In the genomic region with DNA sequence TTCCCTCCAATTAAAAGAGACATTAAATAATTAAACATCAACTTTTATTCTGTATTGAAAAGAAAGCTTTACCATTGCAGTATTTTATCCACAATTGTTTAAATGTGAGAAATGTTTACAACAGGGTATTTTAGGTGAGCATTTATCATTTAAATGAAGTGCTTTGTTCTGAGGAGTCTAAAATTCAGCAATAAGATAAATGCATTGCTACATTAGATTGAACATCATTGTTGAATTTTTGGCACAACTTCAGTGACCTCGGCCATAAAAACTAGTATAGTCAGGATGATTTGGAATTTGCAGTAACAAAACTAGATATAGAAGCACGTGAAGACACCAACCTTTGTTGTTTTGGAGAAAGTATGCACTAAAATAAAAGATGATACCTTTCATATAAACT, we compare ENCODE assay signal across 16 cellular contexts.
DNase-seq lines count a peak whose midpoint lies in the region; ATAC-seq and TF ChIP-seq lines count a peak whose summit lies in the region.
"Had no signal": no experiment of that assay in that cellular context is flagged by ENCODE, and none has a peak within 500 bp of the region (broad histone marks: within the 10 kb centered on the region; RNA-seq: fewer than 3 reads in every experiment).

No MANE protein-coding gene starts in this region.

- no peaks in the 10 kb centered on the region for H3K27me3 Mint-ChIP-seq in chondrocyte (ENCODE audit: low read depth)
- H3K27me3 Mint-ChIP-seq: B cell had no signal

- H3K9me3 ChIP-seq in right cardiac atrium (ENCODE audit: control insufficient read depth, low read length) = no peaks in the 10 kb centered on the region
- no peaks in the 10 kb centered on the region for H3K9me3 ChIP-seq in mesenchymal stem cell (ENCODE audit: control insufficient read depth, low read length)
- no peaks in the 10 kb centered on the region for H3K9me3 ChIP-seq in uterus

- H3K4me1 Mint-ChIP-seq in chondrocyte (ENCODE audit: low read depth) = peaks cover 56% of the 10 kb centered on the region
- H3K4me1 Mint-ChIP-seq: B cell had no signal

- no peak overlapping the region for H2BK120ac ChIP-seq in mesenchymal stem cell (ENCODE audit: low read depth, low read length)

- 14% methylated on average over 2 of the region's 2 CpGs for WGBS in right cardiac atrium
- 100% methylated on average over 1 of the region's 2 CpGs for WGBS in mesenchymal stem cell

- H3K9ac ChIP-seq in mesenchymal stem cell (ENCODE audit: low read length) = peak overlapping the region; percentile 90

- H3K4me1 ChIP-seq in right cardiac atrium (ENCODE audit: control insufficient read depth, insufficient read depth, low read length) (peaks cover 3% of the 10 kb centered on the region), mesenchymal stem cell (ENCODE audit: control insufficient read depth, insufficient read depth, low read depth, low read length) (no peaks in the 10 kb centered on the region), uterus (peaks cover 0 to 11% of the 10 kb centered on the region in 2 donors)

- no peak overlapping the region for H2BK12ac ChIP-seq in mesenchymal stem cell (ENCODE audit: low read length in 2 of 2)

- no peak overlapping the region for H3K23ac ChIP-seq in mesenchymal stem cell (ENCODE audit: low read length in 2 of 2)

- peak overlapping the region; percentile 17 for H3K27ac Mint-ChIP-seq in chondrocyte (ENCODE audit: unreplicated experiment)
- H3K27ac Mint-ChIP-seq: B cell; T-helper 2 cell treated with Interferon-gamma antibody and Interleukin-4, amounts not matched to agents 5 μg/mL and 100 μg/mL, for 36 hours had no signal

- no peak overlapping the region for H4K91ac ChIP-seq in mesenchymal stem cell (ENCODE audit: low read length)

- no peaks in the 10 kb centered on the region for H3K9me3 Mint-ChIP-seq in chondrocyte (ENCODE audit: low read depth)

- H2BK15ac ChIP-seq in mesenchymal stem cell (ENCODE audit: low read depth, poor library complexity, severe bottlenecking) = no peak overlapping the region

- H4K8ac ChIP-seq in mesenchymal stem cell (ENCODE audit: low read length) = no peak overlapping the region

- H3K18ac ChIP-seq in mesenchymal stem cell (ENCODE audit: low read depth in 1 of 2, low read length in 2 of 2) = no peak overlapping the region

- no peak overlapping the region for H3K14ac ChIP-seq in mesenchymal stem cell (ENCODE audit: low read length in 2 of 2)

- peak overlapping the region; percentile 50 for H3K4me3 ChIP-seq in right cardiac atrium (ENCODE audit: low read length)
- peak overlapping the region in 1 of 2 experiments; percentile 77 for H3K4me3 ChIP-seq in mesenchymal stem cell (ENCODE audit: insufficient read depth in 1 of 2, low read depth in 1 of 2, low read length in 2 of 2)
- peak overlapping the region; percentile 33 to 39 for H3K4me3 ChIP-seq in uterus

- intact Hi-C loops in right cardiac atrium (cut with DNase I) (loop anchor here in 2 of 4 donors (5.0 to 10.0 kb wide), 2 partner anchors 112 to 115 kb away; no protein-coding TSS in a partner anchor), left cardiac atrium (cut with DNase I) (no loop called here), uterus (cut with DNase I; ENCODE audit: low total_unique reads) (no loop called here)

- no peak for TF ChIP-seq CTCF in chondrocyte (IDR thresholded peaks at IDR 0.05)
- TF ChIP-seq CTCF in uterus (IDR thresholded peaks at IDR 0.05) = no peak

- ATAC-seq in right cardiac atrium (no peak), left cardiac atrium (no peak), HG02885 (IDR thresholded peaks at IDR 0.05; ENCODE audit: poor library complexity, unreplicated experiment) (no peak)

- DNase-seq in right cardiac atrium = no peak
- DNase-seq in left cardiac atrium = no peak
- DNase-seq in chondrocyte (ENCODE audit: low spot score) = no peak
- no peak for DNase-seq in mesenchymal stem cell
- no peak for DNase-seq in uterus
- DNase-seq in Kasumi-1 (lab: John Stamatoyannopoulos, UW) = no peak
- no peak for DNase-seq in NCI-H774 (lab: John Stamatoyannopoulos, UW)
- DNase-seq: activated CD4-positive, alpha-beta T cell treated with anti-CD3 and anti-CD28 coated beads, Interleukin-2, amount 50 U/mL, for 1 hour; IMR-90; NCI-H1436 treated with DMSO at 0.1 percent for 48 hours; NCI-H526; posterior cingulate gyrus; stimulated activated CD4-positive, alpha-beta T cell treated with anti-CD3 and anti-CD28 coated beads, Interleukin-4, amount 100 ng/mL, for 1 hour had no signal

- H2AK5ac ChIP-seq in mesenchymal stem cell (ENCODE audit: low read length, severe bottlenecking) = no peak overlapping the region

- no peak overlapping the region for H3K4ac ChIP-seq in mesenchymal stem cell (ENCODE audit: low read depth in 1 of 2, low read length in 2 of 2)

- H3K36me3 Mint-ChIP-seq in chondrocyte (ENCODE audit: low read depth) = no peaks in the 10 kb centered on the region

- H3K36me3 ChIP-seq in mesenchymal stem cell (ENCODE audit: control insufficient read depth in 1 of 2, insufficient read depth in 2 of 2, low read depth in 1 of 2, low read length in 2 of 2) (no peaks in the 10 kb centered on the region), uterus (no peaks in the 10 kb centered on the region)

- no peak overlapping the region for H2BK5ac ChIP-seq in mesenchymal stem cell (ENCODE audit: low read depth, low read length, poor library complexity, severe bottlenecking)

- no peak for TF ChIP-seq POLR2A in uterus (IDR thresholded peaks at IDR 0.05)

- no peak overlapping the region for H2AFZ ChIP-seq in mesenchymal stem cell (ENCODE audit: low read depth, low read length)

- H3K79me1 ChIP-seq in mesenchymal stem cell (replicated peaks; ENCODE audit: low read length, poor library complexity, severe bottlenecking) = peaks cover 13% of the 10 kb centered on the region

- no peak overlapping the region for H3K4me2 ChIP-seq in mesenchymal stem cell (ENCODE audit: low read length, poor library complexity, severe bottlenecking)

- no peak overlapping the region for H3K27ac ChIP-seq in right cardiac atrium (ENCODE audit: low read length)
- H3K27ac ChIP-seq in mesenchymal stem cell (ENCODE audit: low read length, poor library complexity, severe bottlenecking) = no peak overlapping the region
- peak overlapping the region; percentile 81 to 96 for H3K27ac ChIP-seq in uterus

- H3K4me3 Mint-ChIP-seq in chondrocyte (ENCODE audit: unreplicated experiment) = no peak overlapping the region
- H3K4me3 Mint-ChIP-seq: B cell; T-helper 2 cell treated with Interferon-gamma antibody and Interleukin-4, amounts not matched to agents 5 μg/mL and 100 μg/mL, for 36 hours had no signal

- H3K27me3 ChIP-seq in right cardiac atrium (ENCODE audit: control insufficient read depth, insufficient read depth) (no peaks in the 10 kb centered on the region), mesenchymal stem cell (ENCODE audit: control insufficient read depth in 1 of 2, insufficient read depth in 1 of 2, low read length in 2 of 2) (no peaks in the 10 kb centered on the region), uterus (no peaks in the 10 kb centered on the region)

Comparison
In these comparisons a context has a peak if more than half of its experiments do, and no peak if none do; other contexts are left out.
1. H3K27ac ChIP-seq: peak in uterus (2 of 2); none in right cardiac atrium (single experiment) and mesenchymal stem cell (single experiment).